In the genomic region with DNA sequence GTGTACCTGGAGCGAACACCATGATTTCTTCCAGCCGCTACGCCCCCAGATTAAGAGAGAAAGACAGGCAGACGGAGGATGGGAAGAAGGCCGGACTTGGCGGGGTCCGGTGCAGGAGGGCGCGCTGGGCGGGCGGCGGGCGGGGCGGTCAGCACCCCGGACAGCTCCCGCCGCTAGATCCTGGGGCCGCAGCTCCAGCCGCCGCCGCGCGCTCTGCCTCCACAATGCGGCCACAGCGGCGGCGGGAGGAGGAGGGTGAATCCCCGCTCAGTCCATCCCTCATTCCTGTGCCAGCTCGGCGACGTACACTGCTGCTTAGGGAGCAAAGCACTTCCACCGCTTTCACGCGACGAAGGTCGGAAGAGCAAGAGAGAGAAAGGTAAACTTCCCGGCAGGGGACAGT, we compare ENCODE assay signal across 9 cellular contexts. TPM values are rescaled to one million over a fixed set of nuclear protein-coding genes. Genes with fewer than 3 reads are reported as not detected.
DNase-seq lines count a peak whose midpoint lies in the region; ATAC-seq and TF ChIP-seq lines count a peak whose summit lies in the region.
"Had no signal": no experiment of that assay in that cellular context is flagged by ENCODE, and none has a peak within 500 bp of the region (broad histone marks: within the 10 kb centered on the region; RNA-seq: fewer than 3 reads in every experiment).

A gene with protein sequence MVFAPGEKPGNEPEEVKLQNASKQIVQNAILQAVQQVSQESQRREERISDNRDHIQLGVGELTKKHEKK (minus strand): TSS at position 226 of the 403 bp plus-strand sequence. CDS start 204 bp downstream, at position 22.

- H3K36me3 ChIP-seq in heart right ventricle (no peaks in the 10 kb centered on the region), esophagus muscularis mucosa (no peaks in the 10 kb centered on the region), colonic mucosa (no peaks in the 10 kb centered on the region)

- H3K9ac ChIP-seq in colonic mucosa (ENCODE audit: low read depth in 2 of 2, low read length in 2 of 2) = no peak within 1 kb of the TSS

- DNase-seq in Ammon's horn (ENCODE audit: low spot score) = peak; percentile 55
- peak; percentile 52 for DNase-seq in activated T-cell treated with anti-CD3 and anti-CD28 coated beads, Interleukin-2, amount 50 U/mL, for 24 hours
- DNase-seq in heart right ventricle = peak; percentile 18 to 40
- peak; percentile 13 for DNase-seq in putamen (ENCODE audit: low spot score)
- no peak for DNase-seq in esophagus muscularis mucosa (ENCODE audit: extremely low spot score)
- DNase-seq in colonic mucosa = no peak

- TF ChIP-seq EP300 in esophagus muscularis mucosa (IDR thresholded peaks at IDR 0.05) = no peak

- H3K4me3 Mint-ChIP-seq in activated T-cell treated with anti-CD3 and anti-CD28 coated beads, Interleukin-2, amount 50 U/mL, for 24 hours = peak within 1 kb of the TSS; percentile 69

- H3K4me1 ChIP-seq in heart right ventricle = peaks cover 0 to 14% (median 0%) of the 10 kb centered on the region in 9 donors
- peaks cover 0 to 11% (median 11%) of the 10 kb centered on the region in 4 donors for H3K4me1 ChIP-seq in esophagus muscularis mucosa
- no peaks in the 10 kb centered on the region for H3K4me1 ChIP-seq in colonic mucosa

- ATAC-seq in HG02852 (IDR thresholded peaks at IDR 0.05; ENCODE audit: unreplicated experiment) (peak; percentile 62), heart right ventricle (peak; percentile 79 to 92 (median 86)), HG02642 (IDR thresholded peaks at IDR 0.05; ENCODE audit: poor library complexity, unreplicated experiment) (no peak)

- intact Hi-C loops in heart right ventricle (cut with DNase I) (no loop called here), esophagus muscularis mucosa (cut with DNase I) (no loop called here), colonic mucosa (cut with DNase I) (no loop called here)

- no peak for TF ChIP-seq POLR2A in esophagus muscularis mucosa (IDR thresholded peaks at IDR 0.05; ENCODE audit: low read depth)

- H3K27ac ChIP-seq in heart right ventricle = no peak within 1 kb of the TSS
- H3K27ac ChIP-seq in esophagus muscularis mucosa (replicated peaks in 1 of 4) = no peak within 1 kb of the TSS
- no peak within 1 kb of the TSS for H3K27ac ChIP-seq in colonic mucosa

- H3K27me3 ChIP-seq in heart right ventricle = peaks cover 7 to 88% (median 66%) of the 10 kb centered on the region in 7 donors
- peaks cover 0 to 68% (median 28%) of the 10 kb centered on the region in 4 donors for H3K27me3 ChIP-seq in esophagus muscularis mucosa
- H3K27me3 ChIP-seq in colonic mucosa = peaks cover 9% of the 10 kb centered on the region

- WGBS in heart right ventricle, 2 donors = 1 to 2% methylated on average over 37 of the region's 37 CpGs
- WGBS in esophagus muscularis mucosa = under 1% methylated on average over 33 of the region's 37 CpGs

- H3K4me3 ChIP-seq in heart right ventricle (no peak within 1 kb of the TSS), esophagus muscularis mucosa (no peak within 1 kb of the TSS), colonic mucosa (no peak within 1 kb of the TSS)

- H3K36me3 Mint-ChIP-seq in activated T-cell treated with anti-CD3 and anti-CD28 coated beads, Interleukin-2, amount 50 U/mL, for 24 hours (ENCODE audit: low read depth) = no peaks in the 10 kb centered on the region

- H3K9me3 ChIP-seq in heart right ventricle (peaks cover 0 to 2% (median 0%) of the 10 kb centered on the region in 11 donors), esophagus muscularis mucosa (no peaks in the 10 kb centered on the region), colonic mucosa (no peaks in the 10 kb centered on the region)

- H3K27me3 Mint-ChIP-seq in activated T-cell treated with anti-CD3 and anti-CD28 coated beads, Interleukin-2, amount 50 U/mL, for 24 hours = peaks cover 61% of the 10 kb centered on the region

- H3K9me3 Mint-ChIP-seq in activated T-cell treated with anti-CD3 and anti-CD28 coated beads, Interleukin-2, amount 50 U/mL, for 24 hours = no peaks in the 10 kb centered on the region

- H3K4me1 Mint-ChIP-seq in activated T-cell treated with anti-CD3 and anti-CD28 coated beads, Interleukin-2, amount 50 U/mL, for 24 hours (ENCODE audit: low read depth) = peaks cover 15% of the 10 kb centered on the region

- TF ChIP-seq CTCF in heart right ventricle (IDR thresholded peaks at IDR 0.05) (no peak), esophagus muscularis mucosa (IDR thresholded peaks at IDR 0.05) (no peak), colonic mucosa (IDR thresholded peaks at IDR 0.05) (no peak)

- no peak within 1 kb of the TSS for H3K27ac Mint-ChIP-seq in activated T-cell treated with anti-CD3 and anti-CD28 coated beads, Interleukin-2, amount 50 U/mL, for 24 hours

RNA-seq across cellular contexts. Expression of the gene that starts here (rescaled TPM):
- total RNA-seq in heart right ventricle (not detected), esophagus muscularis mucosa (not detected), colonic mucosa (not detected)
- not detected for polyA plus RNA-seq in heart right ventricle
- total RNA-seq: skeletal muscle tissue had no signal

Comparison
In these comparisons a context has a peak if more than half of its experiments do, and no peak if none do; other contexts are left out.
1. Peak in DNase-seq and ATAC-seq in heart right ventricle; RNA of the gene not detected or under 1 TPM.
2. DNase-seq: peak in Ammon's horn (single experiment), activated T-cell treated with anti-CD3 and anti-CD28 coated beads, Interleukin-2, amount 50 U/mL, for 24 hours (single experiment) and putamen (single experiment); none in esophagus muscularis mucosa (single experiment) and colonic mucosa (single experiment).